Comparison of ENCODE assay signal across 23 cellular contexts in the genomic region with DNA sequence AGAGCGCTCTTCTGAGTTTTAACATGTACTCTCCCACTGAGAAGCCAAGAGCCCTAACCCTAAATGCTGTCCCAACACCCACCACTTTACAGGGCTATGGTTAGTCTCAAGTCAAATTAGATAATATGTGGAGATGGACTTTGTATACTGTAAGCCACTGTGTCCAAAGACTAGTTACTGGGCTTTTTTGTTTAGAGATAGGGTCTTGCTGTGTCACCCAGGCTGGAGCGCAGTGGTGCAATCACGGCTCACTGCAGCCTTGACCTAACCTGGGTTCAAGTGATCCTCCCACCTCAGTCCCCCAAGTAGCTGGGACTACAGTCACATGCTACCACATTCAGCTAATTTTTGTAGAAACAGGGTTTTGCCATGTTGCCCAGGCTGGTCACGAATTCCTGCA.
"Had no signal": no experiment of that assay in that cellular context is flagged by ENCODE, and none has a peak within 500 bp of the region (broad histone marks: within the 10 kb centered on the region; RNA-seq: fewer than 3 reads in every experiment).

No MANE protein-coding gene starts in this region.

- H3K27me3 Mint-ChIP-seq: naive B cell had no signal

- DNase-seq: dermis blood vessel endothelial cell; dorsolateral prefrontal cortex; effector CD4-positive, alpha-beta T cell; effector memory CD4-positive, alpha-beta T cell; foreskin keratinocyte; heart left ventricle; hypothalamus; immature natural killer cell; islet precursor cell; kidney; kidney glomerular epithelial cell; left colon; left lung; left ventricle myocardium superior; lower lobe of right lung; mesenchymal stem cell; mucosa of descending colon; naive B cell had no signal

- H3K27me3 ChIP-seq: dorsolateral prefrontal cortex, esophagus muscularis mucosa, foreskin keratinocyte, gastroesophageal sphincter, heart left ventricle, hepatocyte, left lung had no signal

- H3K4me1 Mint-ChIP-seq: mesothelial cell of epicardium had no signal

- H3K4me3 ChIP-seq: coronary artery, dorsolateral prefrontal cortex, esophagus muscularis mucosa, gastroesophageal sphincter, heart left ventricle, hepatocyte, left lung, lower lobe of right lung, mucosa of descending colon had no signal

- H3K4me3 Mint-ChIP-seq: immature natural killer cell, mesothelial cell of epicardium, naive B cell had no signal

- H3K9me3 Mint-ChIP-seq: immature natural killer cell had no signal

- H3K27ac Mint-ChIP-seq: mesothelial cell of epicardium had no signal

- ATAC-seq: foreskin keratinocyte, gastroesophageal sphincter, heart left ventricle, left colon, left lung, left ventricle myocardium superior, lower lobe of right lung, mucosa of descending colon had no signal

- H2AFZ ChIP-seq: hepatocyte had no signal

- H3K4me1 ChIP-seq: esophagus muscularis mucosa, foreskin keratinocyte, gastroesophageal sphincter, heart left ventricle, left lung, lower lobe of right lung had no signal

- H3K9me3 ChIP-seq: esophagus muscularis mucosa, gastroesophageal sphincter, heart left ventricle, left lung, lower lobe of right lung, mucosa of descending colon had no signal

- H3K4me2 ChIP-seq: hepatocyte had no signal

- H3K27ac ChIP-seq: coronary artery, dorsolateral prefrontal cortex, esophagus muscularis mucosa, foreskin keratinocyte, gastroesophageal sphincter, heart left ventricle, hepatocyte, left lung, lower lobe of right lung had no signal
